8 cellular contexts compared by ENCODE assay signal in the genomic region with DNA sequence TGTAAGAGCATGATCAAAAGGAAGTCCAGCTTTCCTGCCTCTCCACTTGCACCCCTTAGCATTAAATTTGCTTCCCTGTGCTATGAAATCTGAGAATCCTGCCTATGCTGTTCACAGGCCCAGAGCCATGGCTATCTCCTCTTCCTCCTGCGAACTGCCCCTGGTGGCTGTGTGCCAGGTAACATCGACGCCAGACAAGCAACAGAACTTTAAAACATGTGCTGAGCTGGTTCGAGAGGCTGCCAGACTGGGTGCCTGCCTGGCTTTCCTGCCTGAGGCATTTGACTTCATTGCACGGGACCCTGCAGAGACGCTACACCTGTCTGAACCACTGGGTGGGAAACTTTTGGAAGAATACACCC. TPM values are rescaled to one million over a fixed set of nuclear protein-coding genes. Genes with fewer than 3 reads are reported as not detected.
DNase-seq lines count a peak whose midpoint lies in the region; ATAC-seq and TF ChIP-seq lines count a peak whose summit lies in the region.

No MANE protein-coding gene starts in this region.

- H3K27ac ChIP-seq in DND-41 (ENCODE audit: low read length) (peak overlapping the region; percentile 83), PC-3 (ENCODE audit: low read length) (peak overlapping the region; percentile 77), ectodermal cell (ENCODE audit: insufficient read depth, low read depth, low read length, poor library complexity, severe bottlenecking) (no peak overlapping the region), muscle layer of duodenum (ENCODE audit: low read length) (peak overlapping the region; percentile 88)

- peaks cover 54% of the 10 kb centered on the region for H3K4me1 ChIP-seq in DND-41 (ENCODE audit: insufficient read depth, low read length)
- H3K4me1 ChIP-seq in PC-3 (ENCODE audit: insufficient read depth, low read length), result peaks cover 46% of the 10 kb centered on the region
- peaks cover 12% of the 10 kb centered on the region for H3K4me1 ChIP-seq in ectodermal cell (ENCODE audit: control insufficient read depth, insufficient read depth, low read length)
- peaks cover 15 to 37% of the 10 kb centered on the region in 2 donors for H3K4me1 ChIP-seq in muscle layer of duodenum (ENCODE audit: control insufficient read depth in 1 of 2, insufficient read depth in 2 of 2, low read length in 2 of 2)

- 78 to 80% methylated on average over 6 of the region's 6 CpGs for WGBS in ectodermal cell, 2 experiments

- H3K9ac ChIP-seq in DND-41 (ENCODE audit: low read depth, low read length), result peak overlapping the region; percentile 76
- H3K9ac ChIP-seq in PC-3 (ENCODE audit: low read length), result peak overlapping the region; percentile 94

- H3K36me3 ChIP-seq in DND-41 (ENCODE audit: insufficient read depth, low read length) (peaks cover 60% of the 10 kb centered on the region), PC-3 (ENCODE audit: low read depth, low read length) (peaks cover 48% of the 10 kb centered on the region), ectodermal cell (ENCODE audit: control insufficient read depth, insufficient read depth, low read length) (peaks cover 41% of the 10 kb centered on the region), muscle layer of duodenum (ENCODE audit: control insufficient read depth in 1 of 2, insufficient read depth in 2 of 2, low read length in 2 of 2) (peaks cover 30 to 40% of the 10 kb centered on the region in 2 donors)

- H2AFZ ChIP-seq in DND-41 (ENCODE audit: low read depth, low read length), result no peak overlapping the region
- H2AFZ ChIP-seq in PC-3 (ENCODE audit: low read length), result no peak overlapping the region

- no TSS peak for BruUV-seq in PC-3 (replicated peaks; lab: Mats Ljungman, UMichigan)

- DNase-seq in DND-41 (peak; percentile 29), PC-3 (no peak), germinal center (ENCODE audit: low spot score) (no peak), LoVo (ENCODE audit: low spot score) (no peak), NCI-H1048 (lab: John Stamatoyannopoulos, UW) (no peak)

- POLR2A ChIA-PET in PC-3 (lab: Charles Lee; ENCODE audit: unreplicated experiment), result no interaction called here

- H3K9me2 ChIP-seq in PC-3 (replicated peaks; ENCODE audit: low read length), result no peaks in the 10 kb centered on the region

- H4K20me1 ChIP-seq in DND-41 (ENCODE audit: insufficient read depth, low read length) (peaks cover 28% of the 10 kb centered on the region), PC-3 (ENCODE audit: low read length) (peaks cover 14% of the 10 kb centered on the region)

- peaks cover 4% of the 10 kb centered on the region for H3F3A ChIP-seq in PC-3 (ENCODE audit: low read length, unreplicated experiment)

- peak overlapping the region in 1 of 2 experiments; percentile 87; a peak in 2 of 4 replicates for H3K4me3 ChIP-seq in DND-41 (ENCODE audit: low read depth in 1 of 2, low read length in 2 of 2)
- peak overlapping the region; percentile 85 for H3K4me3 ChIP-seq in PC-3 (ENCODE audit: low read length)
- H3K4me3 ChIP-seq in ectodermal cell (ENCODE audit: insufficient read depth, low read depth, low read length), result peak overlapping the region; percentile 81
- peak overlapping the region; percentile 99 for H3K4me3 ChIP-seq in muscle layer of duodenum (ENCODE audit: low read depth in 1 of 2, low read length in 2 of 2)

- H3K79me2 ChIP-seq in DND-41 (ENCODE audit: insufficient read depth, low read length) (peaks cover 60% of the 10 kb centered on the region), PC-3 (ENCODE audit: low read length) (peaks cover 58% of the 10 kb centered on the region)

- ATAC-seq in DND-41 (ENCODE audit: insufficient read depth, low read depth) (no peak), PC-3 (no peak), HG02981 (IDR thresholded peaks at IDR 0.05; ENCODE audit: unreplicated experiment) (no peak)

- CTCF ChIA-PET in PC-3 (lab: Charles Lee), result no interaction called here

- intact Hi-C loops in PC-3 (cut with micrococcal nuclease), result loop anchor here (1.0 to 10.0 kb wide), 3 partner anchors 13 to 94 kb away; a partner anchor contains a TSS

- H3K27me3 ChIP-seq in DND-41 (ENCODE audit: insufficient read depth, low read length, poor library complexity) (no peaks in the 10 kb centered on the region), PC-3 (ENCODE audit: low read length) (no peaks in the 10 kb centered on the region), ectodermal cell (ENCODE audit: control insufficient read depth, insufficient read depth, low read length, poor library complexity, severe bottlenecking) (no peaks in the 10 kb centered on the region), muscle layer of duodenum (ENCODE audit: low read depth, low read length) (no peaks in the 10 kb centered on the region)

- TF ChIP-seq CTCF in DND-41 (IDR thresholded peaks at IDR 0.05; ENCODE audit: borderline replicate concordance, extremely low read depth, low read length, poor library complexity, severe bottlenecking) (peak; percentile 16), PC-3 (conservative IDR thresholded peaks at IDR 0.05; ENCODE audit: low read depth, low read length) (no peak)

- H3K9me3 ChIP-seq in DND-41 (ENCODE audit: insufficient read depth, low read length, severe bottlenecking) (no peaks in the 10 kb centered on the region), PC-3 (ENCODE audit: low read length) (no peaks in the 10 kb centered on the region), ectodermal cell (ENCODE audit: control insufficient read depth, low read length) (no peaks in the 10 kb centered on the region), muscle layer of duodenum (ENCODE audit: control insufficient read depth in 1 of 2, low read length in 2 of 2) (no peaks in the 10 kb centered on the region)

- peak overlapping the region; percentile 75 for H3K4me2 ChIP-seq in DND-41 (ENCODE audit: insufficient read depth, low read length)
- peak overlapping the region; percentile 83 for H3K4me2 ChIP-seq in PC-3 (ENCODE audit: low read length)

RNA-seq across cellular contexts. Expression of a gene that starts 1.1 kb away (rescaled TPM):
- total RNA-seq in PC-3 (2014; rRNA removed), result 18.1 and 27.0 TPM in 2 replicates
- 56.7 TPM for polyA plus RNA-seq in ectodermal cell (2013, experiment 1 of 4)
- 61.4 TPM for polyA plus RNA-seq in ectodermal cell (2013, experiment 2 of 4)
- polyA plus RNA-seq in ectodermal cell (2013, experiment 3 of 4), result 52.4 TPM
- 57.9 TPM for polyA plus RNA-seq in ectodermal cell (2013, experiment 4 of 4)

RNA-seq across cellular contexts. Expression of a gene that starts 1.2 kb away (rescaled TPM):
- total RNA-seq in PC-3 (2014; rRNA removed), result 174 and 197 TPM in 2 replicates
- polyA plus RNA-seq in ectodermal cell (2013, experiment 1 of 4), result 96.0 TPM
- 77.8 TPM for polyA plus RNA-seq in ectodermal cell (2013, experiment 2 of 4)
- 87.6 TPM for polyA plus RNA-seq in ectodermal cell (2013, experiment 3 of 4)
- polyA plus RNA-seq in ectodermal cell (2013, experiment 4 of 4), result 99.7 TPM

RNA-seq across cellular contexts. Expression of a gene that starts 13.5 kb away (rescaled TPM):
- 23.4 and 39.2 TPM in 2 replicates for total RNA-seq in PC-3 (2014; rRNA removed)
- polyA plus RNA-seq in ectodermal cell (2013, experiment 1 of 4), result 50.8 TPM
- polyA plus RNA-seq in ectodermal cell (2013, experiment 2 of 4), result 45.7 TPM
- polyA plus RNA-seq in ectodermal cell (2013, experiment 3 of 4), result 40.5 TPM
- polyA plus RNA-seq in ectodermal cell (2013, experiment 4 of 4), result 42.3 TPM

RNA-seq across cellular contexts. Expression of a gene that starts 20.8 kb away (rescaled TPM):
- 3.2 and 3.3 TPM in 2 replicates for total RNA-seq in PC-3 (2014; rRNA removed)
- polyA plus RNA-seq in ectodermal cell (2013, experiment 1 of 4), result 19.0 TPM
- polyA plus RNA-seq in ectodermal cell (2013, experiment 2 of 4), result 15.5 TPM
- polyA plus RNA-seq in ectodermal cell (2013, experiment 3 of 4), result 20.0 TPM
- polyA plus RNA-seq in ectodermal cell (2013, experiment 4 of 4), result 20.9 TPM

RNA-seq across cellular contexts. Expression of a gene that starts 29.6 kb away (rescaled TPM):
- 6.8 and 7.0 TPM in 2 replicates for total RNA-seq in PC-3 (2014; rRNA removed)
- 0.17 TPM for polyA plus RNA-seq in ectodermal cell (2013, experiment 1 of 4)
- polyA plus RNA-seq in ectodermal cell (2013, experiment 2 of 4), result not detected
- not detected for polyA plus RNA-seq in ectodermal cell (2013, experiment 3 of 4)
- polyA plus RNA-seq in ectodermal cell (2013, experiment 4 of 4), result not detected
